Comparison of ENCODE assay signal across 7 cellular contexts in genomic region chr4:151400343-151400742, GRCh38. TPM values are rescaled to one million over a fixed set of nuclear protein-coding genes. Genes with fewer than 3 reads are reported as not detected.
"Had no signal": no experiment of that assay in that cellular context is flagged by ENCODE, and none has a peak within 500 bp of the region (broad histone marks: within the 10 kb centered on the region; RNA-seq: fewer than 3 reads in every experiment).

No MANE protein-coding gene starts in this region.

- H3K27ac Mint-ChIP-seq: IgD-negative memory B cell had no signal

- H3K4me3 Mint-ChIP-seq: IgD-negative memory B cell had no signal

- H3K36me3 Mint-ChIP-seq: IgD-negative memory B cell had no signal

- H3K27me3 Mint-ChIP-seq: IgD-negative memory B cell had no signal

- H3K27ac ChIP-seq: HL-60 had no signal

- H3K9me3 Mint-ChIP-seq: IgD-negative memory B cell had no signal

- H3K4me1 Mint-ChIP-seq: IgD-negative memory B cell had no signal

- ATAC-seq: HepG2, K562 had no signal

- DNase-seq: IMR-90, KBM-7, KG1 had no signal

- H3K4me3 ChIP-seq: K562 had no signal

RNA-seq across cellular contexts. Expression of gene FHIP1A, which starts 8.6 kb away (rescaled TPM):
- polyA plus RNA-seq: IgD-negative memory B cell had no signal
